In the genomic region with DNA sequence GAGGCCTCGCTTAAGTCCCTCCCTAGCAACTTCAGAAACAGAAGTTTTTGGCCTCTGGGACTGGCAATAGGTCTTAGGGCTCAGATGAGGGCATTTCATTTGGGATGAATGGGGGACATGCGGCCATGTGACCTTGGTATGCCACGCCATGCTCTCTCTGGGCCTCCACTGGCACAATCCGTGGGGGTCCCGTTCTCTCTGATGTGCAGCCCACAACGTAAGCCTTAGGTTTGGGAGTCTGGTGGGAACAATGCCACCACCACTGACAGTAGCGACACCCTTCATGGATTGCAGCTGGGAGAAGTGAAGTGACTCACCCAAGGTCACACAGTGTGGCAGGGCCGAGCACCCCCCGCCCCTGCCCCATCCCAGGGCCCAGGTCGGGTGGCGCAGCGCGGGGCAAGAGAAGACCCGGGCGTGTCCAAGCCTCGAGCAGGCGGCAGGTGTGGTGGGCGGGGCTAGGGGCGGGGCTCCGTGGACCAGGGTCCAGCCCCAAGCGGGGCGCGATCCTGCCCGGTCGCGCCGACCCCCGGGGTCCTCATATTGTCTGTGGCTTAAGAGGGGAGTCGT, we compare ENCODE assay signal across 1 cellular context.
TF ChIP-seq lines count a peak whose summit lies in the region.

No MANE protein-coding gene starts in this region.

TF ChIP-seq in HCT116, 20 proteins besides CTCF, POLR2A, EP300 and RAD21 (continued from another document):
- TF ChIP-seq, protein P1, sequence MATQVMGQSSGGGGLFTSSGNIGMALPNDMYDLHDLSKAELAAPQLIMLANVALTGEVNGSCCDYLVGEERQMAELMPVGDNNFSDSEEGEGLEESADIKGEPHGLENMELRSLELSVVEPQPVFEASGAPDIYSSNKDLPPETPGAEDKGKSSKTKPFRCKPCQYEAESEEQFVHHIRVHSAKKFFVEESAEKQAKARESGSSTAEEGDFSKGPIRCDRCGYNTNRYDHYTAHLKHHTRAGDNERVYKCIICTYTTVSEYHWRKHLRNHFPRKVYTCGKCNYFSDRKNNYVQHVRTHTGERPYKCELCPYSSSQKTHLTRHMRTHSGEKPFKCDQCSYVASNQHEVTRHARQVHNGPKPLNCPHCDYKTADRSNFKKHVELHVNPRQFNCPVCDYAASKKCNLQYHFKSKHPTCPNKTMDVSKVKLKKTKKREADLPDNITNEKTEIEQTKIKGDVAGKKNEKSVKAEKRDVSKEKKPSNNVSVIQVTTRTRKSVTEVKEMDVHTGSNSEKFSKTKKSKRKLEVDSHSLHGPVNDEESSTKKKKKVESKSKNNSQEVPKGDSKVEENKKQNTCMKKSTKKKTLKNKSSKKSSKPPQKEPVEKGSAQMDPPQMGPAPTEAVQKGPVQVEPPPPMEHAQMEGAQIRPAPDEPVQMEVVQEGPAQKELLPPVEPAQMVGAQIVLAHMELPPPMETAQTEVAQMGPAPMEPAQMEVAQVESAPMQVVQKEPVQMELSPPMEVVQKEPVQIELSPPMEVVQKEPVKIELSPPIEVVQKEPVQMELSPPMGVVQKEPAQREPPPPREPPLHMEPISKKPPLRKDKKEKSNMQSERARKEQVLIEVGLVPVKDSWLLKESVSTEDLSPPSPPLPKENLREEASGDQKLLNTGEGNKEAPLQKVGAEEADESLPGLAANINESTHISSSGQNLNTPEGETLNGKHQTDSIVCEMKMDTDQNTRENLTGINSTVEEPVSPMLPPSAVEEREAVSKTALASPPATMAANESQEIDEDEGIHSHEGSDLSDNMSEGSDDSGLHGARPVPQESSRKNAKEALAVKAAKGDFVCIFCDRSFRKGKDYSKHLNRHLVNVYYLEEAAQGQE (IDR thresholded peaks at IDR 0.05; ENCODE audit: low read depth) = no peak
